ENCODE assay signal across 8 cellular contexts in the genomic region with DNA sequence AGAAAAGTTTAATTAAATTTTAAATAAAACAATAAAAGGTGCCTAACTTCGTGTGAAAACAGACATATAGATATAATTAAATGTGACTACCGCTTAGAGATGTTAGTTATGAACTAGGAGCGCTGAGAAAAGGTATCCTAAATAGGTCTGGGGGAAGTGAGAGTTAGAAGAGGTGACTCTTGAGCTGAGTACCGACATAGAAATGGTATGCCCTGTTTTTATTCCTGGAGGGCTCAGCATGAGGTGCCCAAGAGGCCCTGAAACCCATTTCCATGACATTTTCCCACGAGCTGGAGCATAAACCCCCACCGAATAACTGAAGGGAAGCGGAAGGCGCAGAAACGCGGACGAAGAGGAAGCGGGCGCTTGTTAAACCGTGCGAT. TPM values are rescaled to one million over a fixed set of nuclear protein-coding genes. Genes with fewer than 3 reads are reported as not detected.
A peak's percentile ranks its signal among the peaks of the same experiment; 100 is the strongest.
DNase-seq lines count a peak whose midpoint lies in the region; ATAC-seq and TF ChIP-seq lines count a peak whose summit lies in the region.

No MANE protein-coding gene starts in this region.

- H3K27me3 ChIP-seq in iPS-20b (ENCODE audit: insufficient read depth, low read length) (no peaks in the 10 kb centered on the region), testis (no peaks in the 10 kb centered on the region)

- peaks cover 9% of the 10 kb centered on the region for H3K27me3 Mint-ChIP-seq in activated CD4-positive, alpha-beta T cell treated with anti-CD3 and anti-CD28 coated beads, Interleukin-2, amount 10 ng/mL, durations not matched to agents 7 days and 5 days
- H3K27me3 Mint-ChIP-seq in activated CD8-positive, alpha-beta T cell treated with anti-CD3 and anti-CD28 coated beads for 36 hours: no peaks in the 10 kb centered on the region

- no peak for TF ChIP-seq CTCF in activated CD8-positive, alpha-beta T cell treated with anti-CD3 and anti-CD28 coated beads for 36 hours (IDR thresholded peaks at IDR 0.05)
- TF ChIP-seq CTCF in testis (IDR thresholded peaks at IDR 0.05): no peak

- H3K4me1 ChIP-seq in iPS-20b (ENCODE audit: insufficient read depth, low read length): peaks cover 4% of the 10 kb centered on the region; the same call in 1 of the 2 replicates
- peaks cover 10% of the 10 kb centered on the region for H3K4me1 ChIP-seq in testis

- peaks cover 4% of the 10 kb centered on the region for H3K36me3 Mint-ChIP-seq in activated CD4-positive, alpha-beta T cell treated with anti-CD3 and anti-CD28 coated beads, Interleukin-2, amount 10 ng/mL, durations not matched to agents 7 days and 5 days (ENCODE audit: low read depth)
- H3K36me3 Mint-ChIP-seq in activated CD8-positive, alpha-beta T cell treated with anti-CD3 and anti-CD28 coated beads for 36 hours (ENCODE audit: low read depth): no peaks in the 10 kb centered on the region

- 4 to 5% methylated on average over 11 to 15 of the region's 15 CpGs for WGBS in testis, 2 donors

- no peaks in the 10 kb centered on the region for H3K36me3 ChIP-seq in iPS-20b (ENCODE audit: insufficient read depth, low read depth, low read length)
- H3K36me3 ChIP-seq in testis (ENCODE audit: low read depth, missing control alignments): no peaks in the 10 kb centered on the region

- DNase-seq in activated CD4-positive, alpha-beta T cell treated with anti-CD3 and anti-CD28 coated beads, Interleukin-2, amount 10 ng/mL, durations not matched to agents 7 days and 5 days: no peak
- DNase-seq in activated CD4-positive, alpha-beta T cell treated with anti-CD3 and anti-CD28 coated beads for 48 hours: no peak
- no peak for DNase-seq in activated CD8-positive, alpha-beta T cell treated with anti-CD3 and anti-CD28 coated beads for 36 hours
- no peak for DNase-seq in testis

- H3K9me3 ChIP-seq in iPS-20b (ENCODE audit: insufficient read depth, low read depth, low read length): no peaks in the 10 kb centered on the region
- no peaks in the 10 kb centered on the region for H3K9me3 ChIP-seq in testis

- H3K27ac Mint-ChIP-seq in activated CD4-positive, alpha-beta T cell treated with anti-CD3 and anti-CD28 coated beads, Interleukin-2, amount 10 ng/mL, durations not matched to agents 7 days and 5 days: peak overlapping the region; percentile 93
- H3K27ac Mint-ChIP-seq in activated CD8-positive, alpha-beta T cell treated with anti-CD3 and anti-CD28 coated beads for 36 hours: peak overlapping the region; percentile 91

- H3K4me1 Mint-ChIP-seq in activated CD4-positive, alpha-beta T cell treated with anti-CD3 and anti-CD28 coated beads, Interleukin-2, amount 10 ng/mL, durations not matched to agents 7 days and 5 days: peaks cover 33% of the 10 kb centered on the region
- H3K4me1 Mint-ChIP-seq in activated CD8-positive, alpha-beta T cell treated with anti-CD3 and anti-CD28 coated beads for 36 hours (ENCODE audit: low read depth): peaks cover 32% of the 10 kb centered on the region

- H3K4me3 ChIP-seq in iPS-20b (ENCODE audit: low read length): peak overlapping the region; percentile 94
- peak overlapping the region; percentile 91 to 98 for H3K4me3 ChIP-seq in testis

- intact Hi-C loops in activated CD8-positive, alpha-beta T cell treated with anti-CD3 and anti-CD28 coated beads for 36 hours (cut with micrococcal nuclease): no loop called here
- intact Hi-C loops in testis (cut with DNase I; ENCODE audit: low total_unique reads): no loop called here

- ATAC-seq in activated CD8-positive, alpha-beta T cell treated with anti-CD3 and anti-CD28 coated beads for 36 hours: peak; percentile 3
- ATAC-seq in GM18909 (IDR thresholded peaks at IDR 0.05; ENCODE audit: poor library complexity, unreplicated experiment) (no peak), HG03095 (IDR thresholded peaks at IDR 0.05; ENCODE audit: unreplicated experiment) (no peak), HG02763 (IDR thresholded peaks at IDR 0.05; ENCODE audit: unreplicated experiment) (no peak)

- no peak for TF ChIP-seq POLR2A in testis (IDR thresholded peaks at IDR 0.05)

- H3K27ac ChIP-seq in iPS-20b (ENCODE audit: low read length) (peak overlapping the region; percentile 72), testis (peak overlapping the region; percentile 95 to 96)

- H3K9me3 Mint-ChIP-seq in activated CD4-positive, alpha-beta T cell treated with anti-CD3 and anti-CD28 coated beads, Interleukin-2, amount 10 ng/mL, durations not matched to agents 7 days and 5 days: peaks cover 8% of the 10 kb centered on the region
- H3K9me3 Mint-ChIP-seq in activated CD8-positive, alpha-beta T cell treated with anti-CD3 and anti-CD28 coated beads for 36 hours: no peaks in the 10 kb centered on the region

- CTCF ChIA-PET in activated CD4-positive, alpha-beta T cell treated with anti-CD3 and anti-CD28 coated beads, Interleukin-2, amount 10 ng/mL, durations not matched to agents 7 days and 5 days (lab: Charles Lee): interaction anchor here (0.8 to 1.2 kb wide), 8 partner anchors 9 to 192 kb away, joined by 3 to 8 read pairs (median 4); no protein-coding TSS in a partner anchor
- CTCF ChIA-PET in activated CD8-positive, alpha-beta T cell treated with anti-CD3 and anti-CD28 coated beads for 36 hours (lab: Charles Lee): interaction anchor here (0.8 to 2.0 kb wide), 8 partner anchors 10 to 191 kb away, joined by 3 to 15 read pairs (median 4); no protein-coding TSS in a partner anchor

- peak overlapping the region; percentile 91; the same call in 1 of the 2 replicates for H3K9ac ChIP-seq in iPS-20b (ENCODE audit: low read depth, low read length)

- peak overlapping the region; percentile 91 for H3K4me3 Mint-ChIP-seq in activated CD4-positive, alpha-beta T cell treated with anti-CD3 and anti-CD28 coated beads, Interleukin-2, amount 10 ng/mL, durations not matched to agents 7 days and 5 days
- peak overlapping the region; percentile 83 for H3K4me3 Mint-ChIP-seq in activated CD8-positive, alpha-beta T cell treated with anti-CD3 and anti-CD28 coated beads for 36 hours

- POLR2A ChIA-PET in activated CD4-positive, alpha-beta T cell treated with anti-CD3 and anti-CD28 coated beads, Interleukin-2, amount 10 ng/mL, durations not matched to agents 7 days and 5 days (lab: Charles Lee): no interaction called here
- POLR2A ChIA-PET in activated CD8-positive, alpha-beta T cell treated with anti-CD3 and anti-CD28 coated beads for 36 hours (lab: Charles Lee): interaction anchor here (1.0 kb wide), 1 partner anchor 24 kb away, joined by 3 read pairs; no protein-coding TSS in a partner anchor

RNA-seq across cellular contexts. Expression of a gene that starts 0.4 kb away (rescaled TPM):
- total RNA-seq in activated CD4-positive, alpha-beta T cell treated with anti-CD3 and anti-CD28 coated beads, Interleukin-2, amount 10 ng/mL, durations not matched to agents 7 days and 5 days: 10 to 100 TPM; 22.5 to 22.9 TPM
- total RNA-seq in activated CD8-positive, alpha-beta T cell treated with anti-CD3 and anti-CD28 coated beads for 36 hours: 10 to 100 TPM; 28.0 to 28.8 TPM
- total RNA-seq in testis: 10 to 100 TPM; 52.2 to 60.4 TPM
- 66.1 TPM for polyA plus RNA-seq in testis (ENCODE audit: insufficient read depth, low read depth, low replicate concordance)
